ENCODE assay signal across 34 cellular contexts in genomic region chr17:34001246-34001645, GRCh38.
"Had no signal": no experiment of that assay in that cellular context is flagged by ENCODE, and none has a peak within 500 bp of the region (broad histone marks: within the 10 kb centered on the region; RNA-seq: fewer than 3 reads in every experiment).

No MANE protein-coding gene starts in this region.

- H3K4me2 ChIP-seq: KMS-11 had no signal

- H3K27ac ChIP-seq: KMS-11 had no signal

- H3K36me3 ChIP-seq: MG63 had no signal

- H3K4me3 ChIP-seq: MG63 had no signal

- DNase-seq: Karpas-422, Kasumi-1, KG1, MG63, MM.1S, MV-4-11, NCI-H1048, NCI-H1092, NCI-H1092 treated with DMSO at 0.1 percent for 48 hours, NCI-H1105, NCI-H1105 treated with DMSO at 0.1 percent for 48 hours, NCI-H1417, NCI-H1417 treated with DMSO at 0.1 percent for 48 hours, NCI-H1436, NCI-H1436 treated with DMSO at 0.1 percent for 48 hours, NCI-H146, NCI-H1694, NCI-H1694 treated with DMSO at 0.1 percent for 48 hours, NCI-H187, NCI-H187 treated with DMSO at 0.1 percent for 48 hours, NCI-H1930, NCI-H2029, NCI-H2029 treated with DMSO at 0.1 percent for 48 hours, NCI-H2081, NCI-H2081 treated with DMSO at 0.1 percent for 48 hours, NCI-H2107, NCI-H2171, NCI-H2171 treated with DMSO at 0.1 percent for 48 hours, NCI-H2227 treated with DMSO at 0.1 percent for 48 hours, NCI-H226, NCI-H345, NCI-H446, NCI-H446 treated with DMSO at 0.1 percent for 48 hours had no signal

- H3K9ac ChIP-seq: KMS-11 had no signal

- H3K27me3 ChIP-seq: MG63 had no signal
